In genomic region chr16:4936991-4937781, GRCh38 we compare ENCODE assay signal across 8 cellular contexts. TPM values are rescaled to one million over a fixed set of nuclear protein-coding genes. Genes with fewer than 3 reads are reported as not detected.
DNase-seq lines count a peak whose midpoint lies in the region; ATAC-seq and TF ChIP-seq lines count a peak whose summit lies in the region.

TSS of gene PPL (minus strand) at chr16:4937148. CDS start at chr16:4937045, 103 bp downstream.

- H3K4me3 ChIP-seq in ACC112 (ENCODE audit: low read depth, low read length) (peak within 1 kb of the TSS; percentile 82), GM23248 (peak within 1 kb of the TSS; percentile 68), SU-DHL-6 (ENCODE audit: insufficient read depth, low read length, poor library complexity, severe bottlenecking) (peak within 1 kb of the TSS; percentile 14), fibroblast of lung (replicated peaks in 1 of 4; ENCODE audit: control extremely low read depth in 1 of 4, insufficient read depth in 1 of 4, low read depth in 3 of 4, low read length in 4 of 4) (peak within 1 kb of the TSS; percentile 9 to 80 (median 50)), neural cell (ENCODE audit: low read length) (peak within 1 kb of the TSS; percentile 70)

- no peaks in the 10 kb centered on the region for H4K20me1 ChIP-seq in GM23248 (ENCODE audit: insufficient read depth)
- H4K20me1 ChIP-seq in SU-DHL-6 (ENCODE audit: low read depth, low read length) = no peaks in the 10 kb centered on the region
- no peaks in the 10 kb centered on the region for H4K20me1 ChIP-seq in fibroblast of lung (ENCODE audit: control insufficient read depth, extremely low read depth, insufficient read depth, low read length)
- no peaks in the 10 kb centered on the region for H4K20me1 ChIP-seq in neural cell (ENCODE audit: insufficient read depth)

- in situ Hi-C loops in GM23248 (cut with MboI) = no loop called here

- TF ChIP-seq RAD21 in neural cell (conservative IDR thresholded peaks at IDR 0.05) = no peak

- no peaks in the 10 kb centered on the region for H3K9me3 ChIP-seq in GM23248 (ENCODE audit: low read depth)
- no peaks in the 10 kb centered on the region for H3K9me3 ChIP-seq in SU-DHL-6 (ENCODE audit: insufficient read depth, low read length)
- H3K9me3 ChIP-seq in fibroblast of lung (ENCODE audit: control insufficient read depth, insufficient read depth, low read depth, low read length) = no peaks in the 10 kb centered on the region
- no peaks in the 10 kb centered on the region for H3K9me3 ChIP-seq in neural cell (ENCODE audit: low read length)

- H3K79me2 ChIP-seq in ACC112 (ENCODE audit: control insufficient read depth, insufficient read depth, low read length, unreplicated experiment) (no peaks in the 10 kb centered on the region), GM23248 (ENCODE audit: insufficient read depth) (no peaks in the 10 kb centered on the region), SU-DHL-6 (ENCODE audit: insufficient read depth, low read length) (no peaks in the 10 kb centered on the region), fibroblast of lung (ENCODE audit: control insufficient read depth, insufficient read depth, low read length) (no peaks in the 10 kb centered on the region), neural cell (replicated peaks; ENCODE audit: insufficient read depth, low read length) (no peaks in the 10 kb centered on the region)

- TF ChIP-seq EP300 in neural cell (conservative IDR thresholded peaks at IDR 0.05; ENCODE audit: poor library complexity, severe bottlenecking) = no peak

- H3K9me2 ChIP-seq in GM23248 (ENCODE audit: insufficient read depth) (no peaks in the 10 kb centered on the region), SU-DHL-6 (replicated peaks; ENCODE audit: insufficient read depth, low read length) (no peaks in the 10 kb centered on the region), neural cell (ENCODE audit: insufficient read depth, low read length) (no peaks in the 10 kb centered on the region)

- no peak for ATAC-seq in HG03460 (IDR thresholded peaks at IDR 0.05; ENCODE audit: unreplicated experiment)
- ATAC-seq in HG02852 (IDR thresholded peaks at IDR 0.05; ENCODE audit: unreplicated experiment) = no peak

- H3K27ac ChIP-seq in ACC112 (ENCODE audit: low read depth, low read length) (no peak within 1 kb of the TSS), GM23248 (no peak within 1 kb of the TSS), SU-DHL-6 (ENCODE audit: low read depth, low read length) (no peak within 1 kb of the TSS), fibroblast of lung (ENCODE audit: insufficient read depth, low read length) (no peak within 1 kb of the TSS), neural cell (ENCODE audit: low read length) (no peak within 1 kb of the TSS)

- H3K4me2 ChIP-seq in GM23248 (ENCODE audit: unreplicated experiment) (peak within 1 kb of the TSS; percentile 84), SU-DHL-6 (ENCODE audit: low read depth, low read length, poor library complexity, severe bottlenecking) (peak within 1 kb of the TSS; percentile 50), fibroblast of lung (ENCODE audit: extremely low read depth, insufficient read depth, low read length) (peak within 1 kb of the TSS; percentile 11), neural cell (ENCODE audit: low read length) (peak within 1 kb of the TSS; percentile 59)

- H3K9ac ChIP-seq in GM23248 (no peak within 1 kb of the TSS), SU-DHL-6 (ENCODE audit: low read length) (no peak within 1 kb of the TSS), fibroblast of lung (ENCODE audit: insufficient read depth, low read length) (peak within 1 kb of the TSS; percentile 32), neural cell (ENCODE audit: low read length) (peak within 1 kb of the TSS; percentile 60)

- peaks cover 4% of the 10 kb centered on the region for H3F3A ChIP-seq in GM23248 (ENCODE audit: insufficient read depth)
- no peaks in the 10 kb centered on the region for H3F3A ChIP-seq in SU-DHL-6 (ENCODE audit: insufficient read depth)
- no peaks in the 10 kb centered on the region for H3F3A ChIP-seq in neural cell (ENCODE audit: insufficient read depth, low read length, poor library complexity, severe bottlenecking)

- H3K27me3 ChIP-seq in ACC112 (ENCODE audit: insufficient read depth, low read length) (peaks cover 11% of the 10 kb centered on the region; the same call in 1 of the 2 replicates), GM23248 (replicated peaks; ENCODE audit: insufficient read depth) (peaks cover 4% of the 10 kb centered on the region), SU-DHL-6 (ENCODE audit: low read length) (no peaks in the 10 kb centered on the region), fibroblast of lung (ENCODE audit: control insufficient read depth, insufficient read depth, low read length) (peaks cover 15% of the 10 kb centered on the region), neural cell (ENCODE audit: insufficient read depth, low read depth, low read length) (peaks cover 42% of the 10 kb centered on the region)

- 10 to 13% methylated on average over 24 to 34 of the region's 76 CpGs for WGBS in GM23248 (ENCODE audit: low coverage in 1 of 2, low lambda C conversion rate in 2 of 2, missing lambda C conversion rate in 2 of 2), 2 experiments

- DNase-seq in GM23248 (no peak), fibroblast of lung (ENCODE audit: low read depth in 2 of 2) (no peak), hepatic stellate cell (ENCODE audit: low spot score) (no peak)

- H3K36me3 ChIP-seq in ACC112 (ENCODE audit: insufficient read depth, low read length) (no peaks in the 10 kb centered on the region), GM23248 (ENCODE audit: low read depth) (no peaks in the 10 kb centered on the region), SU-DHL-6 (ENCODE audit: low read length) (no peaks in the 10 kb centered on the region), fibroblast of lung (ENCODE audit: control insufficient read depth, insufficient read depth, low read length) (no peaks in the 10 kb centered on the region), neural cell (ENCODE audit: insufficient read depth, low read length) (no peaks in the 10 kb centered on the region)

- TF ChIP-seq CTCF in SU-DHL-6 (IDR thresholded peaks at IDR 0.05; ENCODE audit: insufficient read depth, low read length, poor library complexity, severe bottlenecking) (no peak), fibroblast of lung (conservative IDR thresholded peaks at IDR 0.05 in 1 of 2, IDR thresholded peaks at IDR 0.05 in 1 of 2; ENCODE audit: low read depth in 1 of 2, low read length in 2 of 2) (no peak), neural cell (IDR thresholded peaks at IDR 0.05; ENCODE audit: poor library complexity, severe bottlenecking) (no peak)

- peaks cover 17% of the 10 kb centered on the region for H3K4me1 ChIP-seq in ACC112 (ENCODE audit: control insufficient read depth, insufficient read depth, low read length, unreplicated experiment)
- H3K4me1 ChIP-seq in GM23248 (ENCODE audit: insufficient read depth) = peaks cover 23% of the 10 kb centered on the region; the same call in 1 of the 2 replicates
- H3K4me1 ChIP-seq in fibroblast of lung (ENCODE audit: control insufficient read depth, extremely low read depth, insufficient read depth, low read length) = peaks cover 8% of the 10 kb centered on the region

- H2AFZ ChIP-seq in ACC112 (ENCODE audit: low read length, unreplicated experiment) (peak within 1 kb of the TSS; percentile 38), GM23248 (peak within 1 kb of the TSS; percentile 55), SU-DHL-6 (ENCODE audit: low read depth, low read length, severe bottlenecking) (no peak within 1 kb of the TSS), fibroblast of lung (ENCODE audit: low read length) (no peak within 1 kb of the TSS), neural cell (ENCODE audit: low read depth, low read length) (peak within 1 kb of the TSS; percentile 45)

TF ChIP-seq in neural cell, 6 proteins besides CTCF, POLR2A, EP300 and RAD21:
- TF ChIP-seq MXI1 (conservative IDR thresholded peaks at IDR 0.05; ENCODE audit: poor library complexity, severe bottlenecking) (no peak), REST (IDR thresholded peaks at IDR 0.05; ENCODE audit: borderline replicate concordance) (peak; percentile 20), EZH2 (IDR thresholded peaks at IDR 0.05; ENCODE audit: borderline replicate concordance, insufficient read depth, low read length, poor library complexity, severe bottlenecking) (no peak)

RNA-seq across cellular contexts. Expression of gene PPL, which starts in this region (rescaled TPM):
- total RNA-seq in GM23248 (2014; rRNA removed; shearing (Covaris generic)) = 1.2 and 1.9 TPM in 2 replicates
- polyA plus RNA-seq in GM23248 (2016; fragmentation: Nextera tagmentation; extraction: Ambion mirVana) (0.94 and 1.7 TPM in 2 replicates), fibroblast of lung (3.3 and 5.0 TPM in 2 replicates), neural cell (0.66 and 0.81 TPM in 2 replicates)
- total RNA-seq in fibroblast of lung = 43.7 and 50.5 TPM in 2 replicates
- polyA plus RNA-seq in fibroblast of lung (2012) = 7.1 and 13.2 TPM in 2 replicates
- polyA minus RNA-seq in fibroblast of lung (ENCODE audit: low replicate concordance) (9.0 and 24.6 TPM in 2 replicates), neural cell (3.5 and 4.1 TPM in 2 replicates)

Comparison
In these comparisons a context has a peak if more than half of its experiments do, and no peak if none do; other contexts are left out.
1. RNA of gene PPL (total RNA-seq): 43.7 to 50.5 TPM in fibroblast of lung; 1.2 to 1.9 TPM in GM23248; every median in the first group is over 10 times any median in the second.
2. H2AFZ ChIP-seq: peak in ACC112 (single experiment), GM23248 (single experiment) and neural cell (single experiment); none in SU-DHL-6 (single experiment) and fibroblast of lung (single experiment).
3. H3K4me3 ChIP-seq: peak in every context shown above with its lines; median percentile 82 in ACC112; 70 in neural cell; 68 in GM23248; 50 in fibroblast of lung; 14 in SU-DHL-6.
4. H3K4me2 ChIP-seq: peak in every context shown above with its lines; median percentile 84 in GM23248; 59 in neural cell; 50 in SU-DHL-6; 11 in fibroblast of lung.
5. H3K9ac ChIP-seq: peak in fibroblast of lung (single experiment) and neural cell (single experiment); none in GM23248 (single experiment) and SU-DHL-6 (single experiment).